In genomic region chr17:76568771-76569170, GRCh38 we compare ENCODE assay signal across 1 cellular context.
TF ChIP-seq lines count a peak whose summit lies in the region.

No MANE protein-coding gene starts in this region.

TF ChIP-seq in SK-N-SH, 30 proteins besides CTCF, POLR2A, EP300 and RAD21:
- TF ChIP-seq, protein P1, sequence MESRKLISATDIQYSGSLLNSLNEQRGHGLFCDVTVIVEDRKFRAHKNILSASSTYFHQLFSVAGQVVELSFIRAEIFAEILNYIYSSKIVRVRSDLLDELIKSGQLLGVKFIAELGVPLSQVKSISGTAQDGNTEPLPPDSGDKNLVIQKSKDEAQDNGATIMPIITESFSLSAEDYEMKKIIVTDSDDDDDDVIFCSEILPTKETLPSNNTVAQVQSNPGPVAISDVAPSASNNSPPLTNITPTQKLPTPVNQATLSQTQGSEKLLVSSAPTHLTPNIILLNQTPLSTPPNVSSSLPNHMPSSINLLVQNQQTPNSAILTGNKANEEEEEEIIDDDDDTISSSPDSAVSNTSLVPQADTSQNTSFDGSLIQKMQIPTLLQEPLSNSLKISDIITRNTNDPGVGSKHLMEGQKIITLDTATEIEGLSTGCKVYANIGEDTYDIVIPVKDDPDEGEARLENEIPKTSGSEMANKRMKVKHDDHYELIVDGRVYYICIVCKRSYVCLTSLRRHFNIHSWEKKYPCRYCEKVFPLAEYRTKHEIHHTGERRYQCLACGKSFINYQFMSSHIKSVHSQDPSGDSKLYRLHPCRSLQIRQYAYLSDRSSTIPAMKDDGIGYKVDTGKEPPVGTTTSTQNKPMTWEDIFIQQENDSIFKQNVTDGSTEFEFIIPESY (IDR thresholded peaks at IDR 0.05; ENCODE audit: borderline replicate concordance, low read depth) = 0 out of 2 replicates have a peak, but pooled peaks have one; percentile 19
- no peak for TF ChIP-seq RXRA (IDR thresholded peaks at IDR 0.05; ENCODE audit: borderline replicate concordance, low read depth)
